8 cellular contexts compared by ENCODE assay signal in the genomic region with DNA sequence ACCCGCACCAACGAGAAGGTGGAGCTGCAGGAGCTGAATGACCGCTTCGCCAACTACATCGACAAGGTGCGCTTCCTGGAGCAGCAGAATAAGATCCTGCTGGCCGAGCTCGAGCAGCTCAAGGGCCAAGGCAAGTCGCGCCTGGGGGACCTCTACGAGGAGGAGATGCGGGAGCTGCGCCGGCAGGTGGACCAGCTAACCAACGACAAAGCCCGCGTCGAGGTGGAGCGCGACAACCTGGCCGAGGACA. TPM values are rescaled to one million over a fixed set of nuclear protein-coding genes. Genes with fewer than 3 reads are reported as not detected.
A peak's percentile ranks its signal among the peaks of the same experiment; 100 is the strongest.
DNase-seq lines count a peak whose midpoint lies in the region; ATAC-seq, FAIRE-seq and TF ChIP-seq lines count a peak whose summit lies in the region.

No MANE protein-coding gene starts in this region.

- POLR2A ChIA-PET in K562 (lab: Yijun Ruan, JAX): interaction anchor here (0.7 to 3.5 kb wide), 12 partner anchors 9 to 377 kb away, joined by 3 to 26 read pairs (median 6); a partner anchor contains a TSS

- peak overlapping the region; percentile 71 for H3K4me3 ChIP-seq in K562

- WGBS in K562 (ENCODE audit: insufficient coverage, low coverage, missing lambda C conversion rate): 2% methylated on average over 21 of the region's 21 CpGs

- no peaks in the 10 kb centered on the region for H4K20me1 ChIP-seq in K562 (replicated peaks; ENCODE audit: control insufficient read depth, insufficient read depth, low read length)

- peak; percentile 3 for ATAC-seq in HG02943 (IDR thresholded peaks at IDR 0.05; ENCODE audit: low read depth, unreplicated experiment)
- no peak for ATAC-seq in K562
- no peak for ATAC-seq in HG02938 (IDR thresholded peaks at IDR 0.05; ENCODE audit: unreplicated experiment)

- TF ChIP-seq CTCF in K562 (IDR thresholded peaks at IDR 0.05 in 2 of 3, conservative IDR thresholded peaks at IDR 0.05 in 1 of 3; ENCODE audit: insufficient read depth in 2 of 3, low read depth in 1 of 3, low read length in 3 of 3) (no peak), GM20000 (IDR thresholded peaks at IDR 0.05; ENCODE audit: extremely low read depth, missing control alignments) (no peak)

- H3K36me3 ChIP-seq in ES-I3 (ENCODE audit: insufficient read depth, low read length): peaks cover 32% of the 10 kb centered on the region
- peaks cover 41% of the 10 kb centered on the region for H3K36me3 ChIP-seq in K562 (ENCODE audit: control insufficient read depth, insufficient read depth, low read length)

- DNase-seq in K562 (ENCODE audit: extremely low read depth in 1 of 4, low spot score in 3 of 4) (no peak), mucosa of gallbladder (ENCODE audit: low spot score) (peak; percentile 20), GOT3 (lab: John Stamatoyannopoulos, UW) (no peak), GM20000 (ENCODE audit: low spot score) (no peak), SW 1271 (lab: John Stamatoyannopoulos, UW) (no peak)

- in situ Hi-C loops in K562 (cut with MboI): no loop called here

- H3K4me1 ChIP-seq in ES-I3 (ENCODE audit: insufficient read depth, low read length) (peaks cover 13% of the 10 kb centered on the region), K562 (replicated peaks in 1 of 2; ENCODE audit: control insufficient read depth in 2 of 2, insufficient read depth in 2 of 2, low read length in 2 of 2) (peaks cover 21 to 36% of the 10 kb centered on the region in 2 experiments; a peak in 4 of 5 replicates)

- H2AFZ ChIP-seq in K562 (ENCODE audit: low read depth, low read length): peak overlapping the region; percentile 95

- CTCF ChIA-PET in K562 (lab: Yijun Ruan, JAX; ENCODE audit: low intra/inter-chr PET ratio): interaction anchor here (2.3 kb wide), 1 partner anchor 338 kb away, joined by 7 read pairs; no protein-coding TSS in a partner anchor

- intact Hi-C loops in K562 (cut with micrococcal nuclease): loop anchor here (2.0 kb wide), 1 partner anchor 227 kb away; no protein-coding TSS in a partner anchor

- FAIRE-seq in K562 (lab: Jason Lieb, UNC): no peak

- no peaks in the 10 kb centered on the region for H3K9me1 ChIP-seq in K562 (ENCODE audit: control insufficient read depth, insufficient read depth, low read length)

- no peak; a peak in 1 of 4 replicates for TF ChIP-seq RAD21 in K562 (CRISPR knock-in tag; conservative IDR thresholded peaks at IDR 0.05 in 1 of 2, IDR thresholded peaks at IDR 0.05 in 1 of 2)

- TF ChIP-seq POLR2A in K562 (conservative IDR thresholded peaks at IDR 0.05): no peak

- H3K9me3 ChIP-seq in ES-I3 (ENCODE audit: control insufficient read depth, insufficient read depth, low read length) (no peaks in the 10 kb centered on the region; the same call in 1 of the 2 replicates), K562 (replicated peaks; ENCODE audit: control insufficient read depth, insufficient read depth, low read depth, low read length) (no peaks in the 10 kb centered on the region)

- peaks cover 45% of the 10 kb centered on the region for H3K79me2 ChIP-seq in K562 (ENCODE audit: control insufficient read depth, insufficient read depth, low read length)

- peak overlapping the region; percentile 77 for H3K27ac ChIP-seq in K562 (ENCODE audit: extremely low read depth, low read depth, low read length)

- H3K9ac ChIP-seq in ES-I3 (ENCODE audit: low read depth, low read length): peak overlapping the region; percentile 91
- H3K9ac ChIP-seq in K562 (ENCODE audit: insufficient read depth in 1 of 2, low read depth in 2 of 2, low read length in 2 of 2): peak overlapping the region; percentile 72 to 97

- H3K4me2 ChIP-seq in K562 (ENCODE audit: insufficient read depth, low read length): peak overlapping the region; percentile 86

- no peak for TF ChIP-seq EP300 in K562 (IDR thresholded peaks at IDR 0.05; ENCODE audit: low read length)

- no peaks in the 10 kb centered on the region for H3K27me3 ChIP-seq in K562 (ENCODE audit: control insufficient read depth in 2 of 2, insufficient read depth in 2 of 2, low read length in 2 of 2)

- no TSS peak for BruUV-seq in K562 (replicated peaks; lab: Mats Ljungman, UMichigan)

TF ChIP-seq in K562, 482 proteins besides CTCF, POLR2A, EP300 and RAD21 (continues in another document):
- TF ChIP-seq NFRKB (IDR thresholded peaks at IDR 0.05; ENCODE audit: low read depth) (0 out of 2 replicates have a peak, but pooled peaks have one; percentile 25), HNRNPLL (IDR thresholded peaks at IDR 0.05; ENCODE audit: low read depth, low read length, poor library complexity, severe bottlenecking) (no peak), CBFA2T2 (conservative IDR thresholded peaks at IDR 0.05) (no peak)
- TF ChIP-seq, protein P1, sequence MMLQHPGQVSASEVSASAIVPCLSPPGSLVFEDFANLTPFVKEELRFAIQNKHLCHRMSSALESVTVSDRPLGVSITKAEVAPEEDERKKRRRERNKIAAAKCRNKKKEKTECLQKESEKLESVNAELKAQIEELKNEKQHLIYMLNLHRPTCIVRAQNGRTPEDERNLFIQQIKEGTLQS (IDR thresholded peaks at IDR 0.05): no peak
- TF ChIP-seq, protein P1 (CRISPR knock-in tag; conservative IDR thresholded peaks at IDR 0.05): no peak
- TF ChIP-seq, protein P2, sequence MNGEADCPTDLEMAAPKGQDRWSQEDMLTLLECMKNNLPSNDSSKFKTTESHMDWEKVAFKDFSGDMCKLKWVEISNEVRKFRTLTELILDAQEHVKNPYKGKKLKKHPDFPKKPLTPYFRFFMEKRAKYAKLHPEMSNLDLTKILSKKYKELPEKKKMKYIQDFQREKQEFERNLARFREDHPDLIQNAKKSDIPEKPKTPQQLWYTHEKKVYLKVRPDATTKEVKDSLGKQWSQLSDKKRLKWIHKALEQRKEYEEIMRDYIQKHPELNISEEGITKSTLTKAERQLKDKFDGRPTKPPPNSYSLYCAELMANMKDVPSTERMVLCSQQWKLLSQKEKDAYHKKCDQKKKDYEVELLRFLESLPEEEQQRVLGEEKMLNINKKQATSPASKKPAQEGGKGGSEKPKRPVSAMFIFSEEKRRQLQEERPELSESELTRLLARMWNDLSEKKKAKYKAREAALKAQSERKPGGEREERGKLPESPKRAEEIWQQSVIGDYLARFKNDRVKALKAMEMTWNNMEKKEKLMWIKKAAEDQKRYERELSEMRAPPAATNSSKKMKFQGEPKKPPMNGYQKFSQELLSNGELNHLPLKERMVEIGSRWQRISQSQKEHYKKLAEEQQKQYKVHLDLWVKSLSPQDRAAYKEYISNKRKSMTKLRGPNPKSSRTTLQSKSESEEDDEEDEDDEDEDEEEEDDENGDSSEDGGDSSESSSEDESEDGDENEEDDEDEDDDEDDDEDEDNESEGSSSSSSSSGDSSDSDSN (IDR thresholded peaks at IDR 0.05; ENCODE audit: borderline replicate concordance in 1 of 2, low read depth in 2 of 2, low read length in 2 of 2): peak in 1 of 2 experiments; percentile 11; a peak in 1 of 4 replicates

RNA-seq across cellular contexts. Expression of a gene that starts 1.6 kb away (rescaled TPM):
- 119 and 160 TPM in 2 replicates for total RNA-seq in K562 (2011; cell fraction: chromatin; rRNA removed; ENCODE audit: low replicate concordance)
- total RNA-seq in K562 (2011; cell fraction: nucleolus; rRNA removed): 119 and 169 TPM in 2 replicates
- 116 and 178 TPM in 2 replicates for total RNA-seq in K562 (2011; cell fraction: nucleoplasm; rRNA removed)
- total RNA-seq in K562 (2014; rRNA removed) (604 and 655 TPM in 2 replicates), K562 (2014; rRNA removed; fragmentation: Illumina TruSeq; extraction: Trizol) (264 and 301 TPM in 2 replicates), K562 (2015; rRNA removed; fragmentation: Illumina TruSeq; extraction: Trizol) (441 and 490 TPM in 2 replicates), K562 (2021) (571 and 621 TPM in 2 replicates), mucosa of gallbladder (477 TPM)
- polyA plus RNA-seq in K562 (2011; rRNA removed) (300 and 518 TPM in 2 replicates), K562 (2014; fragmentation: Illumina TruSeq; extraction: Trizol) (458 and 481 TPM in 2 replicates), K562 (2014; fragmentation: Nextera tagmentation; extraction: Ambion mirVana) (100 to 1,000 TPM in 1 of 2 experiments, 10 to 100 TPM in 1; 86.0 to 123 TPM), K562 (2014; rRNA removed) (275 and 383 TPM in 2 replicates)
- 296 and 577 TPM in 2 replicates for polyA plus RNA-seq in K562 (2011; cell fraction: cytosol; rRNA removed)
- 267 and 332 TPM in 2 replicates for polyA plus RNA-seq in K562 (2011; cell fraction: nucleus; rRNA removed)
- 869 and 1,478 TPM in 2 replicates for polyA plus RNA-seq in K562 (2012)
- polyA minus RNA-seq in K562 (2011; rRNA and poly(A)+ RNA removed): 448 and 611 TPM in 2 replicates
- polyA minus RNA-seq in K562 (2011; cell fraction: cytosol; rRNA and poly(A)+ RNA removed): 361 and 458 TPM in 2 replicates
- 168 and 199 TPM in 2 replicates for polyA minus RNA-seq in K562 (2011; cell fraction: nucleus; rRNA and poly(A)+ RNA removed)

RNA-seq across cellular contexts. Expression of a gene that starts 28.2 kb away (rescaled TPM):
- 5.7 and 18.9 TPM in 2 replicates for total RNA-seq in K562 (2011; cell fraction: chromatin; rRNA removed; ENCODE audit: low replicate concordance)
- 2.3 and 4.5 TPM in 2 replicates for total RNA-seq in K562 (2011; cell fraction: nucleolus; rRNA removed)
- 10.6 and 14.4 TPM in 2 replicates for total RNA-seq in K562 (2011; cell fraction: nucleoplasm; rRNA removed)
- 5.6 and 6.9 TPM in 2 replicates for total RNA-seq in K562 (2014; rRNA removed)
- 10.5 and 10.7 TPM in 2 replicates for total RNA-seq in K562 (2014; rRNA removed; fragmentation: Illumina TruSeq; extraction: Trizol)
- total RNA-seq in K562 (2015; rRNA removed; fragmentation: Illumina TruSeq; extraction: Trizol): 5.6 and 7.0 TPM in 2 replicates
- total RNA-seq in K562 (2021): 9.1 and 10.2 TPM in 2 replicates
- polyA plus RNA-seq in K562 (2011; rRNA removed): 6.9 and 12.6 TPM in 2 replicates
- 1.8 and 2.4 TPM in 2 replicates for polyA plus RNA-seq in K562 (2011; cell fraction: cytosol; rRNA removed)
- 5.4 and 6.7 TPM in 2 replicates for polyA plus RNA-seq in K562 (2011; cell fraction: nucleus; rRNA removed)
- 4.1 and 6.4 TPM in 2 replicates for polyA plus RNA-seq in K562 (2012)
- 6.5 and 9.6 TPM in 2 replicates for polyA plus RNA-seq in K562 (2014; fragmentation: Illumina TruSeq; extraction: Trizol)
- polyA plus RNA-seq in K562 (2014; fragmentation: Nextera tagmentation; extraction: Ambion mirVana): 1 to 10 TPM; 8.7 to 9.3 TPM
- 5.4 and 6.2 TPM in 2 replicates for polyA plus RNA-seq in K562 (2014; rRNA removed)
- 10.9 and 12.3 TPM in 2 replicates for polyA minus RNA-seq in K562 (2011; rRNA and poly(A)+ RNA removed)
- polyA minus RNA-seq in K562 (2011; cell fraction: cytosol; rRNA and poly(A)+ RNA removed): 4.1 and 7.2 TPM in 2 replicates
- polyA minus RNA-seq in K562 (2011; cell fraction: nucleus; rRNA and poly(A)+ RNA removed): 7.5 and 12.0 TPM in 2 replicates
- 6.0 TPM for total RNA-seq in mucosa of gallbladder
